In genomic region chr2:39481611-39482010, GRCh38 we compare ENCODE assay signal across 14 cellular contexts. TPM values are rescaled to one million over a fixed set of nuclear protein-coding genes. Genes with fewer than 3 reads are reported as not detected.
DNase-seq lines count a peak whose midpoint lies in the region; ATAC-seq and TF ChIP-seq lines count a peak whose summit lies in the region.
"Had no signal": no experiment of that assay in that cellular context is flagged by ENCODE, and none has a peak within 500 bp of the region (broad histone marks: within the 10 kb centered on the region; RNA-seq: fewer than 3 reads in every experiment).

No MANE protein-coding gene starts in this region.

- no peaks in the 10 kb centered on the region for H3K27me3 ChIP-seq in ACC112 (ENCODE audit: insufficient read depth, low read length)
- H3K27me3 ChIP-seq: colonic mucosa had no signal

- H3K4me1 Mint-ChIP-seq in activated naive CD8-positive, alpha-beta T cell treated with anti-CD3 and anti-CD28 coated beads for 36 hours: peaks cover 5% of the 10 kb centered on the region

- H3K4me1 ChIP-seq in ACC112 (ENCODE audit: control insufficient read depth, insufficient read depth, low read length, unreplicated experiment) (peaks cover 37% of the 10 kb centered on the region), HEK293 (ENCODE audit: control insufficient read depth, insufficient read depth, low read length) (no peaks in the 10 kb centered on the region)
- H3K4me1 ChIP-seq: colonic mucosa had no signal

- H3K4me3 ChIP-seq in ACC112 (ENCODE audit: low read depth, low read length): no peak overlapping the region
- H3K4me3 ChIP-seq in HEK293 (ENCODE audit: low read depth, low read length): no peak overlapping the region
- H3K4me3 ChIP-seq: colonic mucosa had no signal

- DNase-seq in SW480 (ENCODE audit: low spot score) (peak; percentile 65), glomerular visceral epithelial cell (ENCODE audit: extremely low spot score) (peak; percentile 21), D341Med (ENCODE audit: low spot score) (no peak), SKM-1 (lab: John Stamatoyannopoulos, UW; ENCODE audit: unreplicated experiment) (no peak)
- DNase-seq in activated naive CD8-positive, alpha-beta T cell treated with anti-CD3 and anti-CD28 coated beads for 36 hours: no peak
- DNase-seq: activated CD8-positive, alpha-beta memory T cell treated with anti-CD3 and anti-CD28 coated beads for 24 hours; activated naive CD4-positive, alpha-beta T cell; colonic mucosa; nucleus accumbens; stimulated activated CD4-positive, alpha-beta T cell treated with anti-CD3 and anti-CD28 coated beads, Interleukin-15, amount 100 ng/mL, for 24 hours; stimulated activated CD8-positive, alpha-beta memory T cell treated with anti-CD3 and anti-CD28 coated beads, Interleukin-4, amount 100 ng/mL, for 48 hours had no signal

- no peaks in the 10 kb centered on the region for H3K27me3 Mint-ChIP-seq in activated naive CD8-positive, alpha-beta T cell treated with anti-CD3 and anti-CD28 coated beads for 36 hours

- H3K36me3 ChIP-seq in ACC112 (ENCODE audit: insufficient read depth, low read length) (peaks cover 13% of the 10 kb centered on the region), HEK293 (ENCODE audit: control insufficient read depth in 2 of 2, insufficient read depth in 1 of 2, low read length in 2 of 2) (no peaks in the 10 kb centered on the region)
- H3K36me3 ChIP-seq: colonic mucosa had no signal

- H2AFZ ChIP-seq in ACC112 (ENCODE audit: low read length, unreplicated experiment): no peak overlapping the region

- CTCF ChIA-PET in HEK293 (lab: Yijun Ruan, JAX): no interaction called here

- peak overlapping the region; percentile 65 for H3K27ac ChIP-seq in ACC112 (ENCODE audit: low read depth, low read length)
- H3K27ac ChIP-seq in HEK293 (ENCODE audit: extremely low read depth, low read depth, low read length): no peak overlapping the region
- H3K27ac ChIP-seq: colonic mucosa had no signal

- H3K4me3 Mint-ChIP-seq in activated naive CD8-positive, alpha-beta T cell treated with anti-CD3 and anti-CD28 coated beads for 36 hours: no peak overlapping the region

- no peak for ATAC-seq in HG03045 (IDR thresholded peaks at IDR 0.05; ENCODE audit: unreplicated experiment)

- no peaks in the 10 kb centered on the region for H3K9me3 ChIP-seq in HEK293 (ENCODE audit: control insufficient read depth, insufficient read depth, low read depth, low read length)
- H3K9me3 ChIP-seq: colonic mucosa had no signal

- TF ChIP-seq CTCF in HEK293 (tag by site-specific recombination; IDR thresholded peaks at IDR 0.05): no peak

- POLR2A ChIA-PET in HEK293 (lab: Yijun Ruan, JAX): no interaction called here

- H3K79me2 ChIP-seq in ACC112 (ENCODE audit: control insufficient read depth, insufficient read depth, low read length, unreplicated experiment): no peaks in the 10 kb centered on the region

- H3K9me3 Mint-ChIP-seq in activated naive CD8-positive, alpha-beta T cell treated with anti-CD3 and anti-CD28 coated beads for 36 hours: peaks cover 12% of the 10 kb centered on the region

- H3K27ac Mint-ChIP-seq in activated naive CD8-positive, alpha-beta T cell treated with anti-CD3 and anti-CD28 coated beads for 36 hours: no peak overlapping the region

- H3K36me3 Mint-ChIP-seq in activated naive CD8-positive, alpha-beta T cell treated with anti-CD3 and anti-CD28 coated beads for 36 hours: peaks cover 21% of the 10 kb centered on the region

TF ChIP-seq in HEK293, 187 proteins besides CTCF, POLR2A, EP300 and RAD21:
- TF ChIP-seq ZNF37A (tag by site-specific recombination; IDR thresholded peaks at IDR 0.05) (no peak), ZNF362 (tag by site-specific recombination; IDR thresholded peaks at IDR 0.05) (0 out of 2 replicates have a peak, but pooled peaks have one; percentile 25), ZNF18 (tag by site-specific recombination; IDR thresholded peaks at IDR 0.05) (no peak)

RNA-seq across cellular contexts. Expression of gene MAP4K3, which starts 44.5 kb away (rescaled TPM):
- 1 to 10 TPM; 6.4 to 6.7 TPM for total RNA-seq in activated naive CD8-positive, alpha-beta T cell treated with anti-CD3 and anti-CD28 coated beads for 36 hours

Comparison
In these comparisons a context has a peak if more than half of its experiments do, and no peak if none do; other contexts are left out.
1. DNase-seq: peak in SW480 (single experiment) and glomerular visceral epithelial cell (single experiment); none in activated naive CD8-positive, alpha-beta T cell treated with anti-CD3 and anti-CD28 coated beads for 36 hours (single experiment), D341Med (single experiment) and SKM-1 (single experiment).